Comparison of ENCODE assay signal across 10 cellular contexts in genomic region chr7:8436965-8437364, GRCh38. TPM values are rescaled to one million over a fixed set of nuclear protein-coding genes. Genes with fewer than 3 reads are reported as not detected.
A peak's percentile ranks its signal among the peaks of the same experiment; 100 is the strongest.
DNase-seq lines count a peak whose midpoint lies in the region; ATAC-seq, FAIRE-seq and TF ChIP-seq lines count a peak whose summit lies in the region.
"Had no signal": no experiment of that assay in that cellular context is flagged by ENCODE, and none has a peak within 500 bp of the region (broad histone marks: within the 10 kb centered on the region; RNA-seq: fewer than 3 reads in every experiment).

No MANE protein-coding gene starts in this region.

- H3K4me1 ChIP-seq in astrocyte (ENCODE audit: insufficient read depth, low read length) (peaks cover 5% of the 10 kb centered on the region), vagina (peaks cover 9% of the 10 kb centered on the region), sigmoid colon (peaks cover 0 to 25% (median 16%) of the 10 kb centered on the region in 4 donors)

- H3K36me3 ChIP-seq in astrocyte (ENCODE audit: insufficient read depth, low read length) (no peaks in the 10 kb centered on the region), vagina (no peaks in the 10 kb centered on the region), sigmoid colon (no peaks in the 10 kb centered on the region)

- no peak for TF ChIP-seq POLR2A in vagina (IDR thresholded peaks at IDR 0.05)
- no peak for TF ChIP-seq POLR2A in sigmoid colon (IDR thresholded peaks at IDR 0.05)

- FAIRE-seq in astrocyte (lab: Jason Lieb, UNC), result no peak

- no peak overlapping the region for H3K27ac Mint-ChIP-seq in astrocyte (ENCODE audit: unreplicated experiment)
- H3K27ac Mint-ChIP-seq: T-helper 1 cell treated with Interleukin-12 subunit alpha and Interleukin-12 subunit beta and Interleukin-4 antibody, amounts not matched to agents 30 μg/mL and 1 μg/mL, for 36 hours had no signal

- H3K9me3 Mint-ChIP-seq in astrocyte (ENCODE audit: unreplicated experiment), result peaks cover 5% of the 10 kb centered on the region
- H3K9me3 Mint-ChIP-seq: T-helper 1 cell treated with Interleukin-12 subunit alpha and Interleukin-12 subunit beta and Interleukin-4 antibody, amounts not matched to agents 30 μg/mL and 1 μg/mL, for 36 hours had no signal

- no peak overlapping the region for H3K4me3 Mint-ChIP-seq in astrocyte (ENCODE audit: unreplicated experiment)
- H3K4me3 Mint-ChIP-seq: T-helper 1 cell treated with Interleukin-12 subunit alpha and Interleukin-12 subunit beta and Interleukin-4 antibody, amounts not matched to agents 30 μg/mL and 1 μg/mL, for 36 hours had no signal

- H4K20me1 ChIP-seq in astrocyte (ENCODE audit: insufficient read depth, low read length), result no peaks in the 10 kb centered on the region

- ATAC-seq in GM18508 (IDR thresholded peaks at IDR 0.05; ENCODE audit: insufficient read depth, unreplicated experiment) (peak; percentile 73), HG02870 (IDR thresholded peaks at IDR 0.05; ENCODE audit: unreplicated experiment) (peak; percentile 86)

- H3K4me1 Mint-ChIP-seq in astrocyte (ENCODE audit: low read depth, unreplicated experiment), result peaks cover 11% of the 10 kb centered on the region

- H3K79me2 ChIP-seq in astrocyte (ENCODE audit: insufficient read depth, low read length), result no peaks in the 10 kb centered on the region

- intact Hi-C loops in vagina (cut with DNase I), result no loop called here
- intact Hi-C loops in sigmoid colon (cut with DNase I), result no loop called here

- DNase-seq in NCI-H2029 treated with DMSO at 0.1 percent for 48 hours (lab: John Stamatoyannopoulos, UW), result peak; percentile 72
- DNase-seq in astrocyte (ENCODE audit: low read depth), result no peak
- peak; percentile 23 to 40 for DNase-seq in lung microvascular endothelial cell (ENCODE audit: low read depth in 2 of 2)
- no peak for DNase-seq in vagina (ENCODE audit: extremely low spot score in 2 of 2)
- no peak for DNase-seq in sigmoid colon
- DNase-seq: naive B cell had no signal

- TF ChIP-seq CTCF in C4-2B (conservative IDR thresholded peaks at IDR 0.05) (peak; percentile 96), astrocyte (IDR thresholded peaks at IDR 0.05; ENCODE audit: insufficient read depth, low read depth, low read length) (peak; percentile 40), vagina (IDR thresholded peaks at IDR 0.05) (no peak), sigmoid colon (IDR thresholded peaks at IDR 0.05) (peak in 2 of 4 experiments; percentile 11 to 35)

- H3K4me3 ChIP-seq in astrocyte (ENCODE audit: insufficient read depth, low read depth, low read length), result no peak overlapping the region
- no peak overlapping the region for H3K4me3 ChIP-seq in vagina
- H3K4me3 ChIP-seq in sigmoid colon, result no peak overlapping the region

- no peaks in the 10 kb centered on the region for H3K36me3 Mint-ChIP-seq in astrocyte (ENCODE audit: low read depth, unreplicated experiment)

- H3K27me3 Mint-ChIP-seq in astrocyte (ENCODE audit: low read depth, unreplicated experiment), result peaks cover 93% of the 10 kb centered on the region

- no peak overlapping the region for H3K9ac ChIP-seq in astrocyte (ENCODE audit: low read length)

- H3K9me3 ChIP-seq in astrocyte (ENCODE audit: insufficient read depth, low read depth, low read length), result no peaks in the 10 kb centered on the region
- H3K9me3 ChIP-seq in vagina, result no peaks in the 10 kb centered on the region
- H3K9me3 ChIP-seq in sigmoid colon, result peaks cover 0 to 4% (median 0%) of the 10 kb centered on the region in 4 donors

- no peak for TF ChIP-seq EP300 in sigmoid colon (IDR thresholded peaks at IDR 0.05)

- WGBS in sigmoid colon, 2 donors, result 2 to 3% methylated on average over 15 of the region's 15 CpGs

- H2AFZ ChIP-seq in astrocyte (ENCODE audit: low read depth, low read length), result no peak overlapping the region

- H3K4me2 ChIP-seq in astrocyte (ENCODE audit: low read length), result no peak overlapping the region

- H3K27me3 ChIP-seq in astrocyte (ENCODE audit: insufficient read depth, low read length), result peaks cover 78% of the 10 kb centered on the region
- H3K27me3 ChIP-seq in vagina, result peaks cover 10% of the 10 kb centered on the region
- H3K27me3 ChIP-seq in sigmoid colon, result peaks cover 46 to 98% (median 82%) of the 10 kb centered on the region in 3 donors

- H3K27ac ChIP-seq in C4-2B (no peak overlapping the region), astrocyte (ENCODE audit: low read depth, low read length) (no peak overlapping the region), vagina (no peak overlapping the region), sigmoid colon (no peak overlapping the region)

RNA-seq across cellular contexts. Expression of gene NXPH1, which starts 3.6 kb away (rescaled TPM):
- total RNA-seq in astrocyte (0.16 TPM in 1 of 2 replicates, not detected in the other), lung microvascular endothelial cell (not detected in 2 replicates), vagina (0.25 TPM), sigmoid colon (not detected)
- not detected for polyA plus RNA-seq in sigmoid colon

Comparison
In these comparisons a context has a peak if more than half of its experiments do, and no peak if none do; other contexts are left out.
1. CTCF ChIP-seq: peak in C4-2B (single experiment) and astrocyte (single experiment); none in vagina (0 of 3).
2. DNase-seq: peak in NCI-H2029 treated with DMSO at 0.1 percent for 48 hours (single experiment) and lung microvascular endothelial cell (2 of 2); none in astrocyte (single experiment), vagina (0 of 2) and sigmoid colon (single experiment).